Comparison of ENCODE assay signal across 17 cellular contexts in genomic region chr11:112822478-112823274, GRCh38.
A peak's percentile ranks its signal among the peaks of the same experiment; 100 is the strongest.
DNase-seq lines count a peak whose midpoint lies in the region; ATAC-seq and TF ChIP-seq lines count a peak whose summit lies in the region.
"Had no signal": no experiment of that assay in that cellular context is flagged by ENCODE, and none has a peak within 500 bp of the region (broad histone marks: within the 10 kb centered on the region; RNA-seq: fewer than 3 reads in every experiment).

No MANE protein-coding gene starts in this region.

- POLR2A ChIA-PET in WTC11 (lab: Charles Lee) = interaction anchor here (0.6 to 1.1 kb wide), 2 partner anchors 25 to 322 kb away, joined by 3 to 5 read pairs; no protein-coding TSS in a partner anchor

- H3K4ac ChIP-seq in mesendoderm (ENCODE audit: low read depth, low read length) = no peak overlapping the region

- H3K9me3 Mint-ChIP-seq in WTC11 = peaks cover 34% of the 10 kb centered on the region
- H3K9me3 Mint-ChIP-seq: CD4-positive, alpha-beta T cell; memory B cell had no signal

- no peak overlapping the region for H3K4me2 ChIP-seq in mesendoderm (ENCODE audit: low read length)

- no peak overlapping the region for H4K5ac ChIP-seq in mesendoderm (ENCODE audit: low read length)

- ATAC-seq in WTC11 (peak; percentile 85), GM21576 (IDR thresholded peaks at IDR 0.05; ENCODE audit: unreplicated experiment) (no peak)
- ATAC-seq: Right ventricle myocardium inferior had no signal

- DNase-seq in HT-29 (ENCODE audit: low spot score) = peak; percentile 23
- peak; percentile 34 for DNase-seq in NCI-H2029 (lab: John Stamatoyannopoulos, UW)
- DNase-seq in WTC11 (ENCODE audit: low spot score) = peak; percentile 77
- peak; percentile 70 for DNase-seq in mesendoderm
- no peak for DNase-seq in middle frontal gyrus (ENCODE audit: extremely low spot score, low spot score)
- DNase-seq in activated gamma-delta T cell (lab: John Stamatoyannopoulos, UW) = no peak
- DNase-seq in NCI-H1417 treated with DMSO at 0.1 percent for 48 hours (lab: John Stamatoyannopoulos, UW) = no peak
- DNase-seq: activated naive CD4-positive, alpha-beta T cell treated with Interleukin-2 at 50 U/mL for 16 hours; CD4-positive, alpha-beta T cell; heart left ventricle; NCI-H2227 treated with DMSO at 0.1 percent for 48 hours; ovary had no signal

- no peaks in the 10 kb centered on the region for H3K36me3 ChIP-seq in mesendoderm (ENCODE audit: control insufficient read depth, insufficient read depth, low read length)
- H3K36me3 ChIP-seq: cardiac muscle cell, heart left ventricle, ovary, tibial nerve had no signal

- peaks cover 43% of the 10 kb centered on the region for H3K36me3 Mint-ChIP-seq in WTC11
- H3K36me3 Mint-ChIP-seq: memory B cell had no signal

- H3K9ac ChIP-seq in mesendoderm (ENCODE audit: low read length) = no peak overlapping the region

- no peak overlapping the region for H3K23ac ChIP-seq in mesendoderm (ENCODE audit: low read length)

- no peak overlapping the region for H3K56ac ChIP-seq in mesendoderm (ENCODE audit: low read length)

- no peaks in the 10 kb centered on the region for H3K79me2 ChIP-seq in mesendoderm (ENCODE audit: control insufficient read depth, insufficient read depth, low read length)

- H3K4me1 ChIP-seq in mesendoderm (ENCODE audit: control insufficient read depth, low read depth, low read length) = peaks cover 10% of the 10 kb centered on the region
- H3K4me1 ChIP-seq: tibial nerve had no signal

- H2BK15ac ChIP-seq in mesendoderm (replicated peaks; ENCODE audit: low read depth) = no peak overlapping the region

- H4K8ac ChIP-seq in mesendoderm (ENCODE audit: low read depth, low read length) = no peak overlapping the region

- peaks cover 86% of the 10 kb centered on the region for H3K4me1 Mint-ChIP-seq in WTC11
- H3K4me1 Mint-ChIP-seq: memory B cell had no signal

- H3K27ac ChIP-seq in mesendoderm (ENCODE audit: low read depth, low read length) = no peak overlapping the region
- H3K27ac ChIP-seq: cardiac muscle cell, heart left ventricle, ovary, tibial nerve had no signal

- no peaks in the 10 kb centered on the region for H3K27me3 ChIP-seq in mesendoderm (ENCODE audit: insufficient read depth, low read length, poor library complexity)
- H3K27me3 ChIP-seq: cardiac muscle cell, heart left ventricle, ovary, tibial nerve had no signal

- WGBS in mesendoderm (ENCODE audit: extremely low coverage, insufficient coverage, low lambda C conversion rate) = no CpG with 5 or more reads among the region's 3 CpGs

- H2BK120ac ChIP-seq in mesendoderm (ENCODE audit: low read depth, low read length) = no peak overlapping the region

- H3K27me3 Mint-ChIP-seq in WTC11 (ENCODE audit: low read depth) = peaks cover 39% of the 10 kb centered on the region

- CTCF ChIA-PET in WTC11 (lab: Charles Lee) = interaction anchor here (1.0 to 2.3 kb wide), 6 partner anchors 25 to 467 kb away, joined by 3 to 12 read pairs (median 6); partner anchors contain the start of gene NCAM1

- TF ChIP-seq CTCF in WTC11 (IDR thresholded peaks at IDR 0.05) = no peak

- H3K27ac Mint-ChIP-seq in WTC11 = peak overlapping the region; percentile 85
- H3K27ac Mint-ChIP-seq: CD4-positive, alpha-beta T cell; memory B cell had no signal

- H3K4me3 ChIP-seq in mesendoderm (ENCODE audit: low read length) = no peak overlapping the region
- H3K4me3 ChIP-seq: cardiac muscle cell, heart left ventricle, ovary, tibial nerve had no signal

- no peak overlapping the region for H2AK5ac ChIP-seq in mesendoderm (ENCODE audit: low read length)

- no peak overlapping the region for H3K18ac ChIP-seq in mesendoderm (ENCODE audit: low read length)

- H3K4me3 Mint-ChIP-seq in WTC11 = peak overlapping the region; percentile 47
- H3K4me3 Mint-ChIP-seq: CD4-positive, alpha-beta T cell; memory B cell had no signal

- H3K79me1 ChIP-seq in mesendoderm (ENCODE audit: low read length) = no peaks in the 10 kb centered on the region

- H2BK5ac ChIP-seq in mesendoderm (ENCODE audit: low read length) = no peak overlapping the region

TF ChIP-seq in WTC11, 78 proteins besides CTCF, POLR2A, EP300 and RAD21 (continues in another document):
- TF ChIP-seq, protein P1, sequence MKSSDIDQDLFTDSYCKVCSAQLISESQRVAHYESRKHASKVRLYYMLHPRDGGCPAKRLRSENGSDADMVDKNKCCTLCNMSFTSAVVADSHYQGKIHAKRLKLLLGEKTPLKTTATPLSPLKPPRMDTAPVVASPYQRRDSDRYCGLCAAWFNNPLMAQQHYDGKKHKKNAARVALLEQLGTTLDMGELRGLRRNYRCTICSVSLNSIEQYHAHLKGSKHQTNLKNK (CRISPR knock-in tag; IDR thresholded peaks at IDR 0.05) = no peak
- TF ChIP-seq CREB1 (CRISPR knock-in tag; IDR thresholded peaks at IDR 0.05) = no peak
- TF ChIP-seq TEAD1 (CRISPR knock-in tag; IDR thresholded peaks at IDR 0.05) = no peak; the same call in 1 of the 2 replicates
- TF ChIP-seq ERG (CRISPR knock-in tag; IDR thresholded peaks at IDR 0.05) = no peak
- TF ChIP-seq ZNF416 (CRISPR knock-in tag; IDR thresholded peaks at IDR 0.05) = no peak
- TF ChIP-seq ZNF423 (CRISPR knock-in tag; IDR thresholded peaks at IDR 0.05) = peak; percentile 80
- TF ChIP-seq, protein P2, sequence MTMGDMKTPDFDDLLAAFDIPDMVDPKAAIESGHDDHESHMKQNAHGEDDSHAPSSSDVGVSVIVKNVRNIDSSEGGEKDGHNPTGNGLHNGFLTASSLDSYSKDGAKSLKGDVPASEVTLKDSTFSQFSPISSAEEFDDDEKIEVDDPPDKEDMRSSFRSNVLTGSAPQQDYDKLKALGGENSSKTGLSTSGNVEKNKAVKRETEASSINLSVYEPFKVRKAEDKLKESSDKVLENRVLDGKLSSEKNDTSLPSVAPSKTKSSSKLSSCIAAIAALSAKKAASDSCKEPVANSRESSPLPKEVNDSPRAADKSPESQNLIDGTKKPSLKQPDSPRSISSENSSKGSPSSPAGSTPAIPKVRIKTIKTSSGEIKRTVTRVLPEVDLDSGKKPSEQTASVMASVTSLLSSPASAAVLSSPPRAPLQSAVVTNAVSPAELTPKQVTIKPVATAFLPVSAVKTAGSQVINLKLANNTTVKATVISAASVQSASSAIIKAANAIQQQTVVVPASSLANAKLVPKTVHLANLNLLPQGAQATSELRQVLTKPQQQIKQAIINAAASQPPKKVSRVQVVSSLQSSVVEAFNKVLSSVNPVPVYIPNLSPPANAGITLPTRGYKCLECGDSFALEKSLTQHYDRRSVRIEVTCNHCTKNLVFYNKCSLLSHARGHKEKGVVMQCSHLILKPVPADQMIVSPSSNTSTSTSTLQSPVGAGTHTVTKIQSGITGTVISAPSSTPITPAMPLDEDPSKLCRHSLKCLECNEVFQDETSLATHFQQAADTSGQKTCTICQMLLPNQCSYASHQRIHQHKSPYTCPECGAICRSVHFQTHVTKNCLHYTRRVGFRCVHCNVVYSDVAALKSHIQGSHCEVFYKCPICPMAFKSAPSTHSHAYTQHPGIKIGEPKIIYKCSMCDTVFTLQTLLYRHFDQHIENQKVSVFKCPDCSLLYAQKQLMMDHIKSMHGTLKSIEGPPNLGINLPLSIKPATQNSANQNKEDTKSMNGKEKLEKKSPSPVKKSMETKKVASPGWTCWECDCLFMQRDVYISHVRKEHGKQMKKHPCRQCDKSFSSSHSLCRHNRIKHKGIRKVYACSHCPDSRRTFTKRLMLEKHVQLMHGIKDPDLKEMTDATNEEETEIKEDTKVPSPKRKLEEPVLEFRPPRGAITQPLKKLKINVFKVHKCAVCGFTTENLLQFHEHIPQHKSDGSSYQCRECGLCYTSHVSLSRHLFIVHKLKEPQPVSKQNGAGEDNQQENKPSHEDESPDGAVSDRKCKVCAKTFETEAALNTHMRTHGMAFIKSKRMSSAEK (CRISPR knock-in tag; IDR thresholded peaks at IDR 0.05; ENCODE audit: borderline replicate concordance) = no peak
- TF ChIP-seq, protein P3, sequence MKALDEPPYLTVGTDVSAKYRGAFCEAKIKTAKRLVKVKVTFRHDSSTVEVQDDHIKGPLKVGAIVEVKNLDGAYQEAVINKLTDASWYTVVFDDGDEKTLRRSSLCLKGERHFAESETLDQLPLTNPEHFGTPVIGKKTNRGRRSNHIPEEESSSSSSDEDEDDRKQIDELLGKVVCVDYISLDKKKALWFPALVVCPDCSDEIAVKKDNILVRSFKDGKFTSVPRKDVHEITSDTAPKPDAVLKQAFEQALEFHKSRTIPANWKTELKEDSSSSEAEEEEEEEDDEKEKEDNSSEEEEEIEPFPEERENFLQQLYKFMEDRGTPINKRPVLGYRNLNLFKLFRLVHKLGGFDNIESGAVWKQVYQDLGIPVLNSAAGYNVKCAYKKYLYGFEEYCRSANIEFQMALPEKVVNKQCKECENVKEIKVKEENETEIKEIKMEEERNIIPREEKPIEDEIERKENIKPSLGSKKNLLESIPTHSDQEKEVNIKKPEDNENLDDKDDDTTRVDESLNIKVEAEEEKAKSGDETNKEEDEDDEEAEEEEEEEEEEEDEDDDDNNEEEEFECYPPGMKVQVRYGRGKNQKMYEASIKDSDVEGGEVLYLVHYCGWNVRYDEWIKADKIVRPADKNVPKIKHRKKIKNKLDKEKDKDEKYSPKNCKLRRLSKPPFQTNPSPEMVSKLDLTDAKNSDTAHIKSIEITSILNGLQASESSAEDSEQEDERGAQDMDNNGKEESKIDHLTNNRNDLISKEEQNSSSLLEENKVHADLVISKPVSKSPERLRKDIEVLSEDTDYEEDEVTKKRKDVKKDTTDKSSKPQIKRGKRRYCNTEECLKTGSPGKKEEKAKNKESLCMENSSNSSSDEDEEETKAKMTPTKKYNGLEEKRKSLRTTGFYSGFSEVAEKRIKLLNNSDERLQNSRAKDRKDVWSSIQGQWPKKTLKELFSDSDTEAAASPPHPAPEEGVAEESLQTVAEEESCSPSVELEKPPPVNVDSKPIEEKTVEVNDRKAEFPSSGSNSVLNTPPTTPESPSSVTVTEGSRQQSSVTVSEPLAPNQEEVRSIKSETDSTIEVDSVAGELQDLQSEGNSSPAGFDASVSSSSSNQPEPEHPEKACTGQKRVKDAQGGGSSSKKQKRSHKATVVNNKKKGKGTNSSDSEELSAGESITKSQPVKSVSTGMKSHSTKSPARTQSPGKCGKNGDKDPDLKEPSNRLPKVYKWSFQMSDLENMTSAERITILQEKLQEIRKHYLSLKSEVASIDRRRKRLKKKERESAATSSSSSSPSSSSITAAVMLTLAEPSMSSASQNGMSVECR (CRISPR knock-in tag; IDR thresholded peaks at IDR 0.05; ENCODE audit: borderline replicate concordance) = no peak
- 0 out of 2 replicates have a peak, but pooled peaks have one; percentile 45 for TF ChIP-seq SP1 (CRISPR knock-in tag; conservative IDR thresholded peaks at IDR 0.05)

Comparison
In these comparisons a context has a peak if more than half of its experiments do, and no peak if none do; other contexts are left out.
1. DNase-seq: peak in HT-29 (single experiment), NCI-H2029 (single experiment), WTC11 (single experiment) and mesendoderm (single experiment); none in middle frontal gyrus (single experiment), activated gamma-delta T cell (single experiment) and NCI-H1417 treated with DMSO at 0.1 percent for 48 hours (single experiment).